ENCODE assay signal across 15 cellular contexts in genomic region chr5:126810983-126811382, GRCh38. TPM values are rescaled to one million over a fixed set of nuclear protein-coding genes. Genes with fewer than 3 reads are reported as not detected.
DNase-seq lines count a peak whose midpoint lies in the region; ATAC-seq and TF ChIP-seq lines count a peak whose summit lies in the region.
"Had no signal": no experiment of that assay in that cellular context is flagged by ENCODE, and none has a peak within 500 bp of the region (broad histone marks: within the 10 kb centered on the region; RNA-seq: fewer than 3 reads in every experiment).

No MANE protein-coding gene starts in this region.

- H3K4me3 Mint-ChIP-seq in CD4-positive, alpha-beta memory T cell, result peak overlapping the region in 6 of 8 donors; percentile 17 to 78 (median 60)
- H3K4me3 Mint-ChIP-seq in chondrocyte (ENCODE audit: unreplicated experiment), result no peak overlapping the region
- H3K4me3 Mint-ChIP-seq in natural killer cell, result peak overlapping the region; percentile 63
- H3K4me3 Mint-ChIP-seq: WTC11 had no signal

- no peak for DNase-seq in CD4-positive, alpha-beta memory T cell
- DNase-seq in OCI-M1 (lab: John Stamatoyannopoulos, UW), result peak; percentile 27
- DNase-seq in chondrocyte (ENCODE audit: low spot score), result no peak
- no peak for DNase-seq in natural killer cell
- no peak for DNase-seq in SKM-1 treated with dmso at 0.1 percent for 144 hours (lab: John Stamatoyannopoulos, UW; ENCODE audit: unreplicated experiment)
- DNase-seq: activated gamma-delta T cell, COR-L47, NCI-H524 treated with DMSO at 0.1 percent for 48 hours, Right ventricle myocardium superior had no signal

- no peaks in the 10 kb centered on the region for H3K9me3 ChIP-seq in CD4-positive, alpha-beta memory T cell (ENCODE audit: control insufficient read depth in 1 of 2, low read length in 2 of 2)
- H3K9me3 ChIP-seq: thoracic aorta had no signal

- H3K27me3 ChIP-seq in CD4-positive, alpha-beta memory T cell (ENCODE audit: insufficient read depth, low read length), result no peaks in the 10 kb centered on the region

- peak; percentile 48 to 74 (median 55) for ATAC-seq in natural killer cell
- ATAC-seq in HG03565 (IDR thresholded peaks at IDR 0.05; ENCODE audit: unreplicated experiment), result no peak
- no peak for ATAC-seq in GM21447 (IDR thresholded peaks at IDR 0.05; ENCODE audit: unreplicated experiment)
- no peak for ATAC-seq in HG02938 (IDR thresholded peaks at IDR 0.05; ENCODE audit: unreplicated experiment)
- ATAC-seq: sciatic nerve, WTC11 had no signal

- no peak for TF ChIP-seq CTCF in chondrocyte (IDR thresholded peaks at IDR 0.05)
- TF ChIP-seq CTCF in natural killer cell (IDR thresholded peaks at IDR 0.05), result no peak

- H3K27ac ChIP-seq in CD4-positive, alpha-beta memory T cell (ENCODE audit: low read depth, low read length), result peak overlapping the region; percentile 63
- H3K27ac ChIP-seq: thoracic aorta had no signal

- no peak overlapping the region for H3K4me3 ChIP-seq in CD4-positive, alpha-beta memory T cell (ENCODE audit: low read length in 2 of 2)
- H3K4me3 ChIP-seq: thoracic aorta had no signal

- intact Hi-C loops in CD4-positive, alpha-beta memory T cell (cut with micrococcal nuclease), result loop anchor here (5.0 kb wide), 2 partner anchors 34 to 41 kb away; partner anchors contain the start of gene LMNB1
- intact Hi-C loops in natural killer cell (cut with micrococcal nuclease), result loop anchor here (1.0 to 10.0 kb wide), 5 partner anchors 33 to 1274 kb away; partner anchors contain the start of genes MARCHF3, PHAX and SLC12A2

- peaks cover 23 to 33% (median 27%) of the 10 kb centered on the region in 4 donors for H3K4me1 Mint-ChIP-seq in CD4-positive, alpha-beta memory T cell
- H3K4me1 Mint-ChIP-seq in chondrocyte (ENCODE audit: low read depth) (peaks cover 7% of the 10 kb centered on the region), natural killer cell (peaks cover 27 to 38% of the 10 kb centered on the region in 2 donors)
- H3K4me1 Mint-ChIP-seq: WTC11 had no signal

- no peaks in the 10 kb centered on the region for H3K27me3 Mint-ChIP-seq in CD4-positive, alpha-beta memory T cell
- H3K27me3 Mint-ChIP-seq in chondrocyte (ENCODE audit: low read depth) (no peaks in the 10 kb centered on the region), natural killer cell (ENCODE audit: low read depth in 2 of 2) (no peaks in the 10 kb centered on the region)

- CTCF ChIA-PET in CD4-positive, alpha-beta memory T cell (lab: Charles Lee; ENCODE audit: partially characterized antibody), result interaction anchor here (0.8 to 6.2 kb wide), 11 partner anchors 10 to 220 kb away, joined by 3 to 88 read pairs (median 4); partner anchors contain the start of genes LMNB1 and MARCHF3

- H3K9me3 Mint-ChIP-seq in CD4-positive, alpha-beta memory T cell, result no peaks in the 10 kb centered on the region
- H3K9me3 Mint-ChIP-seq in chondrocyte (ENCODE audit: low read depth) (no peaks in the 10 kb centered on the region), natural killer cell (no peaks in the 10 kb centered on the region)
- H3K9me3 Mint-ChIP-seq: WTC11 had no signal

- POLR2A ChIA-PET in CD4-positive, alpha-beta memory T cell (lab: Charles Lee; ENCODE audit: partially characterized antibody), result interaction anchor here (1.5 to 4.0 kb wide), 8 partner anchors 9 to 262 kb away, joined by 5 to 42 read pairs (median 5); partner anchors contain the start of genes C5orf63 and LMNB1

- peak overlapping the region; percentile 89 to 97 (median 90) for H3K27ac Mint-ChIP-seq in CD4-positive, alpha-beta memory T cell
- H3K27ac Mint-ChIP-seq in chondrocyte (ENCODE audit: unreplicated experiment) (peak overlapping the region; percentile 20), natural killer cell (peak overlapping the region; percentile 94 to 95)
- H3K27ac Mint-ChIP-seq: WTC11 had no signal

- H3K36me3 Mint-ChIP-seq in CD4-positive, alpha-beta memory T cell, result peaks cover 22 to 51% of the 10 kb centered on the region in 2 donors
- H3K36me3 Mint-ChIP-seq in chondrocyte (ENCODE audit: low read depth), result peaks cover 3% of the 10 kb centered on the region
- H3K36me3 Mint-ChIP-seq in natural killer cell, result no peaks in the 10 kb centered on the region

- peaks cover 25% of the 10 kb centered on the region for H3K4me1 ChIP-seq in CD4-positive, alpha-beta memory T cell (ENCODE audit: insufficient read depth, low read length)

- peaks cover 4% of the 10 kb centered on the region for H3K36me3 ChIP-seq in CD4-positive, alpha-beta memory T cell (ENCODE audit: insufficient read depth, low read length)
- H3K36me3 ChIP-seq: thoracic aorta had no signal

RNA-seq across cellular contexts. Expression of gene LMNB1, which starts 34.0 kb away (rescaled TPM):
- 10 to 100 TPM; 28.2 to 32.3 TPM for total RNA-seq in CD4-positive, alpha-beta memory T cell
- polyA plus RNA-seq in CD4-positive, alpha-beta memory T cell, result 1 to 10 TPM; 2.0 to 8.8 TPM
- total RNA-seq in chondrocyte (10.8 to 19.2 TPM (median 14.2 TPM) in 3 replicates), natural killer cell (10 to 100 TPM; 31.2 to 57.8 (median 37.3) TPM)

Comparison
In these comparisons a context has a peak if more than half of its experiments do, and no peak if none do; other contexts are left out.
1. H3K27ac Mint-ChIP-seq: peak in every context shown above with its lines; median percentile 94 in natural killer cell; 90 in CD4-positive, alpha-beta memory T cell; 20 in chondrocyte.
2. ATAC-seq: peak in natural killer cell (3 of 3); none in HG03565 (single experiment), GM21447 (single experiment) and HG02938 (single experiment).